Comparison of ENCODE assay signal across 8 cellular contexts in genomic region chr1:13699510-13699909, GRCh38. TPM values are rescaled to one million over a fixed set of nuclear protein-coding genes. Genes with fewer than 3 reads are reported as not detected.
DNase-seq lines count a peak whose midpoint lies in the region; ATAC-seq and TF ChIP-seq lines count a peak whose summit lies in the region.

No MANE protein-coding gene starts in this region.

- no peak for ATAC-seq in HG02678 (IDR thresholded peaks at IDR 0.05; ENCODE audit: unreplicated experiment)

- H3K36me3 Mint-ChIP-seq in activated CD4-positive, alpha-beta T cell treated with anti-CD3 and anti-CD28 coated beads, Interleukin-2, amount 10 ng/mL, durations not matched to agents 24 days and 14 days (ENCODE audit: low read depth): peaks cover 10% of the 10 kb centered on the region
- H3K36me3 Mint-ChIP-seq in activated naive CD4-positive, alpha-beta T cell treated with anti-CD3 and anti-CD28 coated beads, Interleukin-2, amount 10 ng/mL, durations not matched to agents 7 days and 5 days: peaks cover 10% of the 10 kb centered on the region
- H3K36me3 Mint-ChIP-seq in glutamatergic neuron (ENCODE audit: unreplicated experiment): peaks cover 11% of the 10 kb centered on the region

- intact Hi-C loops in activated CD4-positive, alpha-beta T cell treated with anti-CD3 and anti-CD28 coated beads, Interleukin-2, amount 10 ng/mL, durations not matched to agents 24 days and 14 days (cut with micrococcal nuclease): no loop called here

- TF ChIP-seq CTCF in glutamatergic neuron (IDR thresholded peaks at IDR 0.05; ENCODE audit: partially characterized antibody, unreplicated experiment): no peak

- H3K4me1 Mint-ChIP-seq in activated CD4-positive, alpha-beta T cell treated with anti-CD3 and anti-CD28 coated beads, Interleukin-2, amount 10 ng/mL, durations not matched to agents 24 days and 14 days: peaks cover 31% of the 10 kb centered on the region
- H3K4me1 Mint-ChIP-seq in activated naive CD4-positive, alpha-beta T cell treated with anti-CD3 and anti-CD28 coated beads, Interleukin-2, amount 10 ng/mL, durations not matched to agents 7 days and 5 days: peaks cover 42% of the 10 kb centered on the region
- peaks cover 3% of the 10 kb centered on the region for H3K4me1 Mint-ChIP-seq in glutamatergic neuron (ENCODE audit: low read depth, unreplicated experiment)

- H3K27me3 Mint-ChIP-seq in activated CD4-positive, alpha-beta T cell treated with anti-CD3 and anti-CD28 coated beads, Interleukin-2, amount 10 ng/mL, durations not matched to agents 24 days and 14 days: peaks cover 2% of the 10 kb centered on the region
- H3K27me3 Mint-ChIP-seq in activated naive CD4-positive, alpha-beta T cell treated with anti-CD3 and anti-CD28 coated beads, Interleukin-2, amount 10 ng/mL, durations not matched to agents 7 days and 5 days: no peaks in the 10 kb centered on the region
- peaks cover 7% of the 10 kb centered on the region for H3K27me3 Mint-ChIP-seq in glutamatergic neuron (ENCODE audit: unreplicated experiment)

- H3K4me3 Mint-ChIP-seq in activated CD4-positive, alpha-beta T cell treated with anti-CD3 and anti-CD28 coated beads, Interleukin-2, amount 10 ng/mL, durations not matched to agents 24 days and 14 days: peak overlapping the region; percentile 67
- H3K4me3 Mint-ChIP-seq in activated naive CD4-positive, alpha-beta T cell treated with anti-CD3 and anti-CD28 coated beads, Interleukin-2, amount 10 ng/mL, durations not matched to agents 7 days and 5 days: peak overlapping the region; percentile 64
- H3K4me3 Mint-ChIP-seq in glutamatergic neuron (ENCODE audit: unreplicated experiment): peak overlapping the region; percentile 67

- no peak for DNase-seq in activated CD4-positive, alpha-beta T cell treated with anti-CD3 and anti-CD28 coated beads, Interleukin-2, amount 10 ng/mL, durations not matched to agents 24 days and 14 days
- no peak for DNase-seq in activated CD4-positive, alpha-beta T cell treated with anti-CD3 and anti-CD28 coated beads, Interleukin-2, amount 50 U/mL, for 4 hours
- peak; percentile 26 for DNase-seq in activated naive CD4-positive, alpha-beta T cell treated with anti-CD3 and anti-CD28 coated beads, Interleukin-2, amount 10 ng/mL, durations not matched to agents 7 days and 5 days
- DNase-seq in glutamatergic neuron: no peak
- DNase-seq in renal cortical epithelial cell (ENCODE audit: low read depth): peak; percentile 5
- no peak for DNase-seq in SKM-1 treated with dmso at 0.1 percent for 144 hours (lab: John Stamatoyannopoulos, UW; ENCODE audit: unreplicated experiment)
- DNase-seq in cerebellar nuclear complex (lab: John Stamatoyannopoulos, UW): no peak

- CTCF ChIA-PET in activated naive CD4-positive, alpha-beta T cell treated with anti-CD3 and anti-CD28 coated beads, Interleukin-2, amount 10 ng/mL, durations not matched to agents 7 days and 5 days (lab: Charles Lee): interaction anchor here (1.1 to 1.4 kb wide), 2 partner anchors 26 to 30 kb away, joined by 3 to 4 read pairs; no protein-coding TSS in a partner anchor

- H3K27ac Mint-ChIP-seq in activated CD4-positive, alpha-beta T cell treated with anti-CD3 and anti-CD28 coated beads, Interleukin-2, amount 10 ng/mL, durations not matched to agents 24 days and 14 days: peak overlapping the region; percentile 74
- H3K27ac Mint-ChIP-seq in activated naive CD4-positive, alpha-beta T cell treated with anti-CD3 and anti-CD28 coated beads, Interleukin-2, amount 10 ng/mL, durations not matched to agents 7 days and 5 days: peak overlapping the region; percentile 88
- H3K27ac Mint-ChIP-seq in glutamatergic neuron (ENCODE audit: unreplicated experiment): peak overlapping the region; percentile 53

- H3K9me3 Mint-ChIP-seq in activated CD4-positive, alpha-beta T cell treated with anti-CD3 and anti-CD28 coated beads, Interleukin-2, amount 10 ng/mL, durations not matched to agents 24 days and 14 days: peaks cover 4% of the 10 kb centered on the region
- peaks cover 1% of the 10 kb centered on the region for H3K9me3 Mint-ChIP-seq in activated naive CD4-positive, alpha-beta T cell treated with anti-CD3 and anti-CD28 coated beads, Interleukin-2, amount 10 ng/mL, durations not matched to agents 7 days and 5 days
- H3K9me3 Mint-ChIP-seq in glutamatergic neuron (ENCODE audit: unreplicated experiment): peaks cover 5% of the 10 kb centered on the region

RNA-seq across cellular contexts. Expression of gene PRDM2, which starts 0.5 kb away (rescaled TPM):
- total RNA-seq in activated CD4-positive, alpha-beta T cell treated with anti-CD3 and anti-CD28 coated beads, Interleukin-2, amount 10 ng/mL, durations not matched to agents 24 days and 14 days: 44.5 and 45.9 TPM in 2 replicates
- total RNA-seq in glutamatergic neuron (ENCODE audit: unreplicated experiment) (88.3 TPM), renal cortical epithelial cell (6.4 and 17.5 TPM in 2 replicates)

Comparison
In these comparisons a context has a peak if more than half of its experiments do, and no peak if none do; other contexts are left out.
1. DNase-seq: peak in activated naive CD4-positive, alpha-beta T cell treated with anti-CD3 and anti-CD28 coated beads, Interleukin-2, amount 10 ng/mL, durations not matched to agents 7 days and 5 days (single experiment) and renal cortical epithelial cell (single experiment); none in activated CD4-positive, alpha-beta T cell treated with anti-CD3 and anti-CD28 coated beads, Interleukin-2, amount 10 ng/mL, durations not matched to agents 24 days and 14 days (single experiment), activated CD4-positive, alpha-beta T cell treated with anti-CD3 and anti-CD28 coated beads, Interleukin-2, amount 50 U/mL, for 4 hours (0 of 2), glutamatergic neuron (single experiment), SKM-1 treated with dmso at 0.1 percent for 144 hours (single experiment) and cerebellar nuclear complex (0 of 2).
2. Peak in every context shown above with its lines, with median percentiles within 50 percentile points of each other: H3K27ac Mint-ChIP-seq and H3K4me3 Mint-ChIP-seq.